12 cellular contexts compared by ENCODE assay signal in genomic region chr1:116586741-116587143, GRCh38. TPM values are rescaled to one million over a fixed set of nuclear protein-coding genes. Genes with fewer than 3 reads are reported as not detected.
DNase-seq lines count a peak whose midpoint lies in the region; ATAC-seq and TF ChIP-seq lines count a peak whose summit lies in the region.
"Had no signal": no experiment of that assay in that cellular context is flagged by ENCODE, and none has a peak within 500 bp of the region (broad histone marks: within the 10 kb centered on the region; RNA-seq: fewer than 3 reads in every experiment).

No MANE protein-coding gene starts in this region.

- H4K20me1 ChIP-seq in GM23338 (replicated peaks; ENCODE audit: insufficient read depth), result no peaks in the 10 kb centered on the region; the same call in 1 of the 2 replicates

- no peak for TF ChIP-seq CTCF in GM23338 (conservative IDR thresholded peaks at IDR 0.05; ENCODE audit: low read depth in 2 of 2)

- H3K4me3 ChIP-seq in GM23338 (no peak overlapping the region), iPS-20b (ENCODE audit: low read length) (peak overlapping the region; percentile 7; the same call in 1 of the 2 replicates)
- H3K4me3 ChIP-seq: MG63, spleen had no signal

- peaks cover 2% of the 10 kb centered on the region for H3K27me3 Mint-ChIP-seq in GM23338 (ENCODE audit: insufficient read depth, low read depth, poor library complexity)

- no peaks in the 10 kb centered on the region for H3K9me2 ChIP-seq in GM23338 (ENCODE audit: insufficient read depth)

- H3K4me2 ChIP-seq in GM23338, result no peak overlapping the region

- ATAC-seq in GM18505 (IDR thresholded peaks at IDR 0.05; ENCODE audit: unreplicated experiment) (peak; percentile 40), GM23338 (peak; percentile 89), HG02763 (IDR thresholded peaks at IDR 0.05; ENCODE audit: unreplicated experiment) (no peak)

- DNase-seq in GM23338 (ENCODE audit: low spot score) (peak; percentile 33), NCI-H146 (lab: John Stamatoyannopoulos, UW) (peak; percentile 30), COR-L47 (lab: John Stamatoyannopoulos, UW) (no peak), SW480 (ENCODE audit: low spot score) (no peak)
- no peak for DNase-seq in activated CD4-positive, alpha-beta T cell treated with anti-CD3 and anti-CD28 coated beads, Interleukin-2, amount 50 U/mL, for 4 hours
- DNase-seq: activated T-cell treated with anti-CD3 and anti-CD28 coated beads, Interleukin-2, amount 50 U/mL, for 72 hours; head of caudate nucleus; MG63; spleen had no signal

- no peak overlapping the region for H3K9ac ChIP-seq in iPS-20b (ENCODE audit: low read depth, low read length)

- H3K9me3 ChIP-seq in iPS-20b (ENCODE audit: insufficient read depth, low read depth, low read length), result no peaks in the 10 kb centered on the region
- H3K9me3 ChIP-seq: MG63, spleen had no signal

- no peak overlapping the region for H3K4me3 Mint-ChIP-seq in GM23338
- H3K4me3 Mint-ChIP-seq: activated T-cell treated with anti-CD3 and anti-CD28 coated beads, Interleukin-2, amount 50 U/mL, for 72 hours had no signal

- H3K79me2 ChIP-seq in GM23338 (replicated peaks; ENCODE audit: insufficient read depth), result no peaks in the 10 kb centered on the region

- no peak overlapping the region for H2AFZ ChIP-seq in GM23338

- H3K4me1 Mint-ChIP-seq in GM23338, result peaks cover 23% of the 10 kb centered on the region

- H3F3A ChIP-seq in GM23338 (replicated peaks; ENCODE audit: low read depth), result no peaks in the 10 kb centered on the region

- H3K4me1 ChIP-seq in GM23338 (ENCODE audit: insufficient read depth) (peaks cover 11% of the 10 kb centered on the region), iPS-20b (ENCODE audit: insufficient read depth, low read length) (peaks cover 10% of the 10 kb centered on the region)
- H3K4me1 ChIP-seq: spleen had no signal

- TF ChIP-seq POLR2A in GM18505 (IDR thresholded peaks at IDR 0.05; ENCODE audit: borderline replicate concordance, extremely low read depth, insufficient read depth, insufficient read length), result no peak

- H3K27ac ChIP-seq in GM23338 (ENCODE audit: low read depth) (no peak overlapping the region), iPS-20b (ENCODE audit: low read length) (no peak overlapping the region)
- H3K27ac ChIP-seq: spleen had no signal

- no peaks in the 10 kb centered on the region for H3K36me3 ChIP-seq in GM23338 (ENCODE audit: insufficient read depth)
- H3K36me3 ChIP-seq in iPS-20b (ENCODE audit: insufficient read depth, low read depth, low read length), result peaks cover 19% of the 10 kb centered on the region
- H3K36me3 ChIP-seq: MG63, spleen had no signal

- peaks cover 9% of the 10 kb centered on the region for H3K36me3 Mint-ChIP-seq in GM23338 (ENCODE audit: low read depth)

- peak overlapping the region; percentile 49; the same call in 1 of the 2 replicates for H3K27ac Mint-ChIP-seq in GM23338
- H3K27ac Mint-ChIP-seq: activated T-cell treated with anti-CD3 and anti-CD28 coated beads, Interleukin-2, amount 50 U/mL, for 72 hours had no signal

- no peaks in the 10 kb centered on the region; the same call in 2 of the 3 replicates for H3K9me3 Mint-ChIP-seq in GM23338
- H3K9me3 Mint-ChIP-seq: activated T-cell treated with anti-CD3 and anti-CD28 coated beads, Interleukin-2, amount 50 U/mL, for 72 hours had no signal

- no peaks in the 10 kb centered on the region for H3K27me3 ChIP-seq in GM23338 (ENCODE audit: insufficient read depth)
- no peaks in the 10 kb centered on the region for H3K27me3 ChIP-seq in iPS-20b (ENCODE audit: insufficient read depth, low read length)
- H3K27me3 ChIP-seq: MG63, spleen had no signal

TF ChIP-seq in GM23338, 12 proteins besides CTCF, POLR2A, EP300 and RAD21 (continues in another document):
- TF ChIP-seq STAT1 (IDR thresholded peaks at IDR 0.05; ENCODE audit: unreplicated experiment), result no peak
- no peak for TF ChIP-seq EZH2 (IDR thresholded peaks at IDR 0.05; ENCODE audit: low read depth, unreplicated experiment)
- no peak for TF ChIP-seq ZNF114 (CRISPR knock-in tag; IDR thresholded peaks at IDR 0.05)
- TF ChIP-seq JUNB (IDR thresholded peaks at IDR 0.05; ENCODE audit: unreplicated experiment), result no peak
- no peak for TF ChIP-seq POLR2AphosphoS5 (IDR thresholded peaks at IDR 0.05; ENCODE audit: low read depth)
- TF ChIP-seq ETS1 (IDR thresholded peaks at IDR 0.05), result no peak
- no peak for TF ChIP-seq REST (IDR thresholded peaks at IDR 0.05; ENCODE audit: unreplicated experiment)
- no peak for TF ChIP-seq ZNF331 (CRISPR knock-in tag; IDR thresholded peaks at IDR 0.05; ENCODE audit: low read depth)
- TF ChIP-seq EZH2phosphoT487 (IDR thresholded peaks at IDR 0.05; ENCODE audit: unreplicated experiment), result no peak
- no peak for TF ChIP-seq NANOG (IDR thresholded peaks at IDR 0.05; ENCODE audit: borderline replicate concordance)
- TF ChIP-seq CREB1 (CRISPR knock-in tag; IDR thresholded peaks at IDR 0.05; ENCODE audit: low read depth), result no peak

RNA-seq across cellular contexts. Expression of gene CD58, which starts 15.9 kb away (rescaled TPM):
- total RNA-seq in GM23338 (2014; rRNA removed; shearing (Covaris generic)), result 9.2 and 10.3 TPM in 2 replicates
- polyA plus RNA-seq in GM23338 (2016; fragmentation: Nextera tagmentation; extraction: Ambion mirVana), result 11.6 and 12.5 TPM in 2 replicates

Comparison
In these comparisons a context has a peak if more than half of its experiments do, and no peak if none do; other contexts are left out.
1. DNase-seq: peak in GM23338 (single experiment) and NCI-H146 (single experiment); none in COR-L47 (single experiment), activated CD4-positive, alpha-beta T cell treated with anti-CD3 and anti-CD28 coated beads, Interleukin-2, amount 50 U/mL, for 4 hours (0 of 2) and SW480 (single experiment).